ENCODE assay signal across 19 cellular contexts in genomic region chr7:10767771-10768170, GRCh38.
"Had no signal": no experiment of that assay in that cellular context is flagged by ENCODE, and none has a peak within 500 bp of the region (broad histone marks: within the 10 kb centered on the region; RNA-seq: fewer than 3 reads in every experiment).

No MANE protein-coding gene starts in this region.

- H3K36me3 ChIP-seq: gastroesophageal sphincter, lower lobe of right lung, neutrophil, suprapubic skin had no signal

- H3K36me3 Mint-ChIP-seq: activated naive CD8-positive, alpha-beta T cell treated with anti-CD3 and anti-CD28 coated beads, Interleukin-2, amount 10 ng/mL, durations not matched to agents 7 days and 5 days; naive thymus-derived CD4-positive, alpha-beta T cell; type B pancreatic cell had no signal

- DNase-seq: activated CD4-positive, CD25-positive, alpha-beta regulatory T cell treated with anti-CD3 and anti-CD28 coated beads, Interleukin-2, amount 50 U/mL, for 72 hours; activated CD8-positive, alpha-beta memory T cell treated with anti-CD3 and anti-CD28 coated beads, Interleukin-2, amount 50 U/mL, for 4 hours; activated CD8-positive, alpha-beta T cell treated with anti-CD3 and anti-CD28 coated beads for 36 hours; activated naive CD8-positive, alpha-beta T cell treated with anti-CD3 and anti-CD28 coated beads, Interleukin-2, amount 10 ng/mL, durations not matched to agents 7 days and 5 days; anterior cingulate cortex; caudate nucleus; effector CD8-positive, alpha-beta T cell; lower lobe of right lung; naive thymus-derived CD4-positive, alpha-beta T cell; stimulated activated CD4-positive, alpha-beta T cell treated with anti-CD3 and anti-CD28 coated beads, Interleukin-2, amount 100 ng/mL, for 48 hours; stimulated activated naive CD8-positive, alpha-beta T cell treated with anti-CD3 and anti-CD28 coated beads, Interleukin-15, Interleukin-2, amounts not matched to agents 100 U/mL and 50 U/mL, for 24 hours; SW 1271 had no signal

- H3K27ac Mint-ChIP-seq: activated CD8-positive, alpha-beta T cell treated with anti-CD3 and anti-CD28 coated beads for 36 hours; activated naive CD8-positive, alpha-beta T cell treated with anti-CD3 and anti-CD28 coated beads, Interleukin-2, amount 10 ng/mL, durations not matched to agents 7 days and 5 days; naive thymus-derived CD4-positive, alpha-beta T cell; progenitor cell of endocrine pancreas; T-helper 2 cell treated with Interferon-gamma antibody and Interleukin-4, amounts not matched to agents 5 μg/mL and 100 μg/mL, for 36 hours; type B pancreatic cell had no signal

- H3K4me1 Mint-ChIP-seq: activated naive CD8-positive, alpha-beta T cell treated with anti-CD3 and anti-CD28 coated beads, Interleukin-2, amount 10 ng/mL, durations not matched to agents 7 days and 5 days; naive thymus-derived CD4-positive, alpha-beta T cell had no signal

- H3K4me3 ChIP-seq: coronary artery, gastroesophageal sphincter, lower lobe of right lung, suprapubic skin had no signal

- H3K4me3 Mint-ChIP-seq: activated CD8-positive, alpha-beta T cell treated with anti-CD3 and anti-CD28 coated beads for 36 hours; activated naive CD8-positive, alpha-beta T cell treated with anti-CD3 and anti-CD28 coated beads, Interleukin-2, amount 10 ng/mL, durations not matched to agents 7 days and 5 days; naive thymus-derived CD4-positive, alpha-beta T cell; T-helper 2 cell treated with Interferon-gamma antibody and Interleukin-4, amounts not matched to agents 5 μg/mL and 100 μg/mL, for 36 hours; type B pancreatic cell had no signal

- H3K9me3 Mint-ChIP-seq: activated CD8-positive, alpha-beta T cell treated with anti-CD3 and anti-CD28 coated beads for 36 hours; activated naive CD8-positive, alpha-beta T cell treated with anti-CD3 and anti-CD28 coated beads, Interleukin-2, amount 10 ng/mL, durations not matched to agents 7 days and 5 days; T-helper 2 cell treated with Interferon-gamma antibody and Interleukin-4, amounts not matched to agents 5 μg/mL and 100 μg/mL, for 36 hours; type B pancreatic cell had no signal

- H3K9me3 ChIP-seq: gastroesophageal sphincter, lower lobe of right lung, neutrophil, suprapubic skin had no signal

- H3K27ac ChIP-seq: coronary artery, gastroesophageal sphincter, lower lobe of right lung, neutrophil, suprapubic skin had no signal

- H3K4me1 ChIP-seq: gastroesophageal sphincter, lower lobe of right lung, suprapubic skin had no signal

- H3K27me3 ChIP-seq: gastroesophageal sphincter, neutrophil, suprapubic skin had no signal

- H3K27me3 Mint-ChIP-seq: activated CD8-positive, alpha-beta T cell treated with anti-CD3 and anti-CD28 coated beads for 36 hours; activated naive CD8-positive, alpha-beta T cell treated with anti-CD3 and anti-CD28 coated beads, Interleukin-2, amount 10 ng/mL, durations not matched to agents 7 days and 5 days; progenitor cell of endocrine pancreas; type B pancreatic cell had no signal
